Comparison of ENCODE assay signal across 6 cellular contexts in genomic region chr17:36190549-36191335, GRCh38. TPM values are rescaled to one million over a fixed set of nuclear protein-coding genes. Genes with fewer than 3 reads are reported as not detected.
"Had no signal": no experiment of that assay in that cellular context is flagged by ENCODE, and none has a peak within 500 bp of the region (broad histone marks: within the 10 kb centered on the region; RNA-seq: fewer than 3 reads in every experiment).

No MANE protein-coding gene starts in this region.

RNA-seq across cellular contexts. Expression of gene CCL3L1, which starts 5.8 kb away (rescaled TPM):
- total RNA-seq: cardiac septum, LHCN-M2, M059J, NCI-H460, PC-9 had no signal

RNA-seq across cellular contexts. Expression of gene TBC1D3B, which starts 14.3 kb away (rescaled TPM):
- total RNA-seq: M059J, RPMI7951 had no signal

RNA-seq across cellular contexts. Expression of gene CCL4L2, which starts 20.1 kb away (rescaled TPM):
- total RNA-seq: cardiac septum, LHCN-M2, M059J, NCI-H460, PC-9, RPMI7951 had no signal
